In the genomic region with DNA sequence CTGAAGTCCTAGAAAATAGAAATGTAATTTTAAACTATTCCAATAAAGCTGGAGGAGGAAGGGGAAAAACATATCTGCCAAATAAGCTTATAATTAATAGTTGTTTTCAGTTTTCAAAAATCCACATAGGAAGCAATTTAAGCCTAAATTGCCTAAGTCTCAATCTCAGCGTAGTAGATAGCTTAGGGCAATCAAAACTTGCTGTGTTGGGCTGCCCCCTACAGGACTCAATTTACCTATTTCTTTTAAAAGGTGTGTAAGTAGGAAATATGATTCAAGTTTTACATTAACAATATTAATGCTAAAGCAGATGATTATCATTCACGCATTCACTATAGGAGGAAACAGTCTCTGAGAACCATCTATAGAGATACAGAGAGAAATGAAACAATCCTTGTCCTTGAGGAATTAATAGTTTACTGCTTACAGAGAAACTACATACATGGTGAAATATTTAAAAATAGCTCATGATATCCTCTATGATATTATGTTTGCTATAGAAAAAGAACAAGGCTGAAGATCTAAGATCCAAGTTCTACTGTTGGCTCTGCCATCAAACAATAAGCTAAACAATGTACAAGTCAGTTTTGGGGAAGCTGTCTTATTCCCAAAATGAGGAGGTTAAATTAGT, we compare ENCODE assay signal across 8 cellular contexts.
DNase-seq lines count a peak whose midpoint lies in the region; ATAC-seq and TF ChIP-seq lines count a peak whose summit lies in the region.

No MANE protein-coding gene starts in this region.

- no peaks in the 10 kb centered on the region for H3K27me3 ChIP-seq in effector memory CD4-positive, alpha-beta T cell (replicated peaks; ENCODE audit: control insufficient read depth, insufficient read depth, low read length, poor library complexity, severe bottlenecking)

- H3K27ac ChIP-seq in effector memory CD4-positive, alpha-beta T cell (ENCODE audit: insufficient read depth, low read length, poor library complexity, severe bottlenecking), result no peak overlapping the region

- no peaks in the 10 kb centered on the region for H3K36me3 ChIP-seq in effector memory CD4-positive, alpha-beta T cell (ENCODE audit: control insufficient read depth, insufficient read depth, low read length)
- no peaks in the 10 kb centered on the region for H3K36me3 ChIP-seq in mucosa of descending colon (ENCODE audit: low read depth)

- ATAC-seq in HG03064 (IDR thresholded peaks at IDR 0.05; ENCODE audit: low read depth, unreplicated experiment) (peak; percentile 64), mucosa of descending colon (peak; percentile 57), HG03457 (IDR thresholded peaks at IDR 0.05; ENCODE audit: unreplicated experiment) (no peak)

- H3K4me1 ChIP-seq in effector memory CD4-positive, alpha-beta T cell (ENCODE audit: control insufficient read depth, insufficient read depth, low read length, poor library complexity, severe bottlenecking), result no peaks in the 10 kb centered on the region
- peaks cover 5% of the 10 kb centered on the region for H3K4me1 ChIP-seq in mucosa of descending colon (ENCODE audit: low read depth)

- no peak overlapping the region for H3K4me3 ChIP-seq in effector memory CD4-positive, alpha-beta T cell (ENCODE audit: insufficient read depth, low read depth, low read length, poor library complexity, severe bottlenecking)
- no peak overlapping the region for H3K4me3 ChIP-seq in mucosa of descending colon

- TF ChIP-seq CTCF in mucosa of descending colon (IDR thresholded peaks at IDR 0.05), result peak; percentile 16

- H3K9me3 ChIP-seq in effector memory CD4-positive, alpha-beta T cell (ENCODE audit: control insufficient read depth, low read length), result no peaks in the 10 kb centered on the region
- no peaks in the 10 kb centered on the region for H3K9me3 ChIP-seq in mucosa of descending colon

- DNase-seq in GM03348 (ENCODE audit: low spot score) (peak; percentile 63), NCI-H69 (lab: John Stamatoyannopoulos, UW) (peak; percentile 84), mucosa of descending colon (peak in 2 of 3 donors; percentile 34 to 93)
- DNase-seq in activated CD4-positive, alpha-beta T cell treated with anti-CD3 and anti-CD28 coated beads, Interleukin-2, amount 50 U/mL, for 1 hour, result peak; percentile 72
- peak; percentile 34 to 65 (median 45) for DNase-seq in effector memory CD4-positive, alpha-beta T cell
- DNase-seq in stimulated activated CD8-positive, alpha-beta memory T cell treated with anti-CD3 and anti-CD28 coated beads, Interleukin-7, amount 100 ng/mL, for 1 hour (ENCODE audit: low read depth in 2 of 2), result peak; percentile 39 to 47

- intact Hi-C loops in mucosa of descending colon (cut with DNase I, micrococcal nuclease), result loop anchor here in 1 of 2 donors (10.0 kb wide), 1 partner anchor 129 kb away; no protein-coding TSS in a partner anchor
